Comparison of ENCODE assay signal across 25 cellular contexts in genomic region chr14:60915781-60916180, GRCh38.
"Had no signal": no experiment of that assay in that cellular context is flagged by ENCODE, and none has a peak within 500 bp of the region (broad histone marks: within the 10 kb centered on the region; RNA-seq: fewer than 3 reads in every experiment).

No MANE protein-coding gene starts in this region.

- H3K4me3 ChIP-seq: adrenal gland, PC-9 had no signal

- H3K27me3 ChIP-seq: adrenal gland had no signal

- H3K27ac ChIP-seq: adrenal gland, PC-9, RWPE1 had no signal

- H3K4me1 ChIP-seq: adrenal gland had no signal

- H3K36me3 ChIP-seq: adrenal gland had no signal

- H2AFZ ChIP-seq: PC-9 had no signal

- ATAC-seq: activated CD4-positive, alpha-beta T cell treated with anti-CD3 and anti-CD28 coated beads for 36 hours; activated CD4-positive, CD25-positive, alpha-beta regulatory T cell treated with anti-CD3 and anti-CD28 coated beads, Interleukin-2, amount 50 U/mL, for 24 hours; activated CD8-positive, alpha-beta T cell treated with anti-CD3 and anti-CD28 coated beads, Interleukin-2, amount 10 ng/mL, durations not matched to agents 7 days and 5 days; activated naive CD4-positive, alpha-beta T cell treated with anti-CD3 and anti-CD28 coated beads, Interleukin-2, amount 50 U/mL, for 72 hours; Right ventricle myocardium inferior; WTC11 had no signal

- H3K4me2 ChIP-seq: PC-9 had no signal

- DNase-seq: activated CD4-positive, alpha-beta T cell treated with anti-CD3 and anti-CD28 coated beads for 36 hours; activated CD4-positive, alpha-beta T cell treated with anti-CD3 and anti-CD28 coated beads, Interleukin-2, amount 10 ng/mL, durations not matched to agents 7 days and 5 days; activated CD4-positive, alpha-beta T cell treated with anti-CD3 and anti-CD28 coated beads, Interleukin-2, amount 50 U/mL, for 48 hours; activated CD8-positive, alpha-beta T cell treated with anti-CD3 and anti-CD28 coated beads, Interleukin-2, amount 10 ng/mL, durations not matched to agents 7 days and 5 days; activated gamma-delta T cell treated with Interleukin-2 at 50 U/mL for 16 hours; activated naive CD4-positive, alpha-beta T cell treated with anti-CD3 and anti-CD28 coated beads for 36 hours; activated T-cell treated with anti-CD3 and anti-CD28 coated beads, Interleukin-2, amount 50 U/mL, for 24 hours; adrenal gland; anterior cingulate cortex; NCI-H1048; NCI-H1105 treated with DMSO at 0.1 percent for 48 hours; NCI-H1436; NCI-H1694; NCI-H1930; NCI-H2171; NCI-H510A; NCI-H526; NCI-H748 treated with DMSO at 0.1 percent for 48 hours; NK-92 treated with Interleukin-12 subunit alpha and Interleukin-12 subunit beta, amount 100 ng/mL, for 24 hours; PC-9 had no signal

- H3K9me3 ChIP-seq: adrenal gland had no signal
